9 cellular contexts compared by ENCODE assay signal in genomic region chr14:89040080-89040437, GRCh38.
DNase-seq lines count a peak whose midpoint lies in the region; ATAC-seq and TF ChIP-seq lines count a peak whose summit lies in the region.
"Had no signal": no experiment of that assay in that cellular context is flagged by ENCODE, and none has a peak within 500 bp of the region (broad histone marks: within the 10 kb centered on the region; RNA-seq: fewer than 3 reads in every experiment).

No MANE protein-coding gene starts in this region.

- H3K9me3 ChIP-seq in Panc1 (ENCODE audit: control insufficient read depth, insufficient read depth, low read depth, low read length) (no peaks in the 10 kb centered on the region; the same call in 1 of the 2 replicates), left lung (no peaks in the 10 kb centered on the region), uterus (no peaks in the 10 kb centered on the region)

- TF ChIP-seq CTCF in Panc1 (IDR thresholded peaks at IDR 0.05): no peak
- TF ChIP-seq CTCF in left lung (IDR thresholded peaks at IDR 0.05): no peak
- no peak for TF ChIP-seq CTCF in uterus (IDR thresholded peaks at IDR 0.05)

- H3K36me3 ChIP-seq in Panc1 (ENCODE audit: control insufficient read depth, insufficient read depth, low read length): no peaks in the 10 kb centered on the region
- no peaks in the 10 kb centered on the region for H3K36me3 ChIP-seq in left lung
- no peaks in the 10 kb centered on the region for H3K36me3 ChIP-seq in uterus
- H3K36me3 ChIP-seq: BE2C had no signal

- H3K4me1 ChIP-seq in Panc1 (ENCODE audit: control insufficient read depth, insufficient read depth, low read length): no peaks in the 10 kb centered on the region; the same call in 1 of the 2 replicates
- peaks cover 9 to 16% of the 10 kb centered on the region in 2 donors for H3K4me1 ChIP-seq in left lung
- H3K4me1 ChIP-seq in uterus: peaks cover 0 to 4% of the 10 kb centered on the region in 2 donors

- ATAC-seq in Panc1 (peak; percentile 27; the same call in 1 of the 2 replicates), left lung (no peak)

- H3K4me1 Mint-ChIP-seq in activated naive CD8-positive, alpha-beta T cell (ENCODE audit: low read depth): peaks cover 11% of the 10 kb centered on the region
- peaks cover 15% of the 10 kb centered on the region for H3K4me1 Mint-ChIP-seq in activated naive CD8-positive, alpha-beta T cell treated with anti-CD3 and anti-CD28 coated beads for 36 hours

- BruUV-seq in Panc1 (replicated peaks; lab: Mats Ljungman, UMichigan): no TSS peak

- POLR2A ChIA-PET in Panc1 (lab: Charles Lee): no interaction called here

- no peak for TF ChIP-seq POLR2A in uterus (IDR thresholded peaks at IDR 0.05)

- intact Hi-C loops in Panc1 (cut with micrococcal nuclease; ENCODE audit: unreplicated experiment) (loop anchor here (5.0 to 10.0 kb wide), 2 partner anchors 377 to 865 kb away; partner anchors contain the start of gene FOXN3), left lung (cut with DNase I) (loop anchor here in 1 of 2 donors (5.0 kb wide), 1 partner anchor 727 kb away; no protein-coding TSS in a partner anchor), uterus (cut with DNase I; ENCODE audit: low total_unique reads) (no loop called here)

- H3K4me3 ChIP-seq in Panc1 (ENCODE audit: low read depth in 2 of 2, low read length in 2 of 2) (no peak overlapping the region), left lung (peak overlapping the region in 1 of 2 donors; percentile 34), uterus (no peak overlapping the region)

- H3K27me3 ChIP-seq in Panc1 (ENCODE audit: control insufficient read depth, insufficient read depth, low read length): no peaks in the 10 kb centered on the region
- no peaks in the 10 kb centered on the region for H3K27me3 ChIP-seq in left lung
- no peaks in the 10 kb centered on the region for H3K27me3 ChIP-seq in uterus
- H3K27me3 ChIP-seq: BE2C had no signal

- H3K27ac ChIP-seq in Panc1 (ENCODE audit: low read length) (no peak overlapping the region), left lung (peak overlapping the region; percentile 83 to 86), uterus (peak overlapping the region; percentile 89 to 92)

- no peak for DNase-seq in activated naive CD8-positive, alpha-beta T cell treated with anti-CD3 and anti-CD28 coated beads for 36 hours
- no peak for DNase-seq in Panc1 (ENCODE audit: low read depth, low spot score)
- no peak for DNase-seq in left lung
- DNase-seq in uterus: no peak
- DNase-seq in DMS79 treated with DMSO at 0.1 percent for 48 hours (lab: John Stamatoyannopoulos, UW): no peak
- no peak for DNase-seq in ecto neural progenitor cell (ENCODE audit: low spot score)
- no peak for DNase-seq in NCI-H524 treated with DMSO at 0.1 percent for 48 hours (lab: John Stamatoyannopoulos, UW)

- no peaks in the 10 kb centered on the region for H3K36me3 Mint-ChIP-seq in activated naive CD8-positive, alpha-beta T cell
- H3K36me3 Mint-ChIP-seq in activated naive CD8-positive, alpha-beta T cell treated with anti-CD3 and anti-CD28 coated beads for 36 hours: no peaks in the 10 kb centered on the region

- H3K4me3 Mint-ChIP-seq in activated naive CD8-positive, alpha-beta T cell: peak overlapping the region; percentile 12
- no peak overlapping the region for H3K4me3 Mint-ChIP-seq in activated naive CD8-positive, alpha-beta T cell treated with anti-CD3 and anti-CD28 coated beads for 36 hours

- in situ Hi-C loops in Panc1 (cut with HindIII; ENCODE audit: low pct_unique_long_range_greater_than_20kb, low sequenced_read_pairs): no loop called here

- CTCF ChIA-PET in Panc1 (lab: Charles Lee): no interaction called here

- H3K27me3 Mint-ChIP-seq in activated naive CD8-positive, alpha-beta T cell: peaks cover 17% of the 10 kb centered on the region
- H3K27me3 Mint-ChIP-seq in activated naive CD8-positive, alpha-beta T cell treated with anti-CD3 and anti-CD28 coated beads for 36 hours: peaks cover 27% of the 10 kb centered on the region

- H3K9me3 Mint-ChIP-seq in activated naive CD8-positive, alpha-beta T cell (ENCODE audit: low read depth): no peaks in the 10 kb centered on the region
- peaks cover 8% of the 10 kb centered on the region for H3K9me3 Mint-ChIP-seq in activated naive CD8-positive, alpha-beta T cell treated with anti-CD3 and anti-CD28 coated beads for 36 hours

- H3K27ac Mint-ChIP-seq in activated naive CD8-positive, alpha-beta T cell: no peak overlapping the region
- H3K27ac Mint-ChIP-seq in activated naive CD8-positive, alpha-beta T cell treated with anti-CD3 and anti-CD28 coated beads for 36 hours: no peak overlapping the region
